ENCODE assay signal across 8 cellular contexts in the genomic region with DNA sequence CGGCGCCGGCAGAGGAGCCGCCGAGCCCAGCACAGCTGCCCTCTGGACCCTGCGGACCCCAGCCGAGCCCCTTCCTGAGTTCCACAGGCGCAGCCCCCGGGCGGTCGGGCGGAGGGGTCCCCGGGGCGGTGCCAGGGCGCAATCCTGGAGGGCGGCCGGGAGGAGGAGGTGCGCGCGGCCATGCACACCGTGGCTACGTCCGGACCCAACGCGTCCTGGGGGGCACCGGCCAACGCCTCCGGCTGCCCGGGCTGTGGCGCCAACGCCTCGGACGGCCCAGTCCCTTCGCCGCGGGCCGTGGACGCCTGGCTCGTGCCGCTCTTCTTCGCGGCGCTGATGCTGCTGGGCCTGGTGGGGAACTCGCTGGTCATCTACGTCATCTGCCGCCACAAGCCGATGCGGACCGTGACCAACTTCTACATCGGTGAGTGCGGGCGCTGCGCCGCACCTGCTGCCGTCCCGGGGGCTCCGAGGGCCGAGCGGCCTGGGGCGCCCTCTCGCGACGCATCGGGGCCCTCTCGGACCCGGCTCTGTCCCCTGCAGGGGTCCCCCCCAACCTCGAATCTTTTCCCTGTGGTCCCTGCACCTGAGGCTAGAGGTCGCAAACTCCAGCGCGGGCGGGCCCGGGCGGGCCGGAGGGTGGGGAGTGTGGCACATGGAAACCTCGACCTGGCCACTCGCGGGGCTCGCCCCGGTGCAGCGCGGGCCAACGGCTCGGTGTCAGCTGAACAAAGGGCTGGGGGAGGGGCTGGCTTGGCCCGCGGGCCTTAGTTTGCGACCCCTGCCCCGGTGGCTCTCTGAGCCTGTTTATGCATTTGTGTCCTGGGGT. TPM values are rescaled to one million over a fixed set of nuclear protein-coding genes. Genes with fewer than 3 reads are reported as not detected.
DNase-seq lines count a peak whose midpoint lies in the region; ATAC-seq and TF ChIP-seq lines count a peak whose summit lies in the region.

A gene (plus strand): TSS at position 11 of the 829 bp plus-strand sequence. CDS start 170 bp downstream, at position 181.

- no peaks in the 10 kb centered on the region; the same call in 1 of the 2 replicates for H4K20me1 ChIP-seq in GM23338 (replicated peaks; ENCODE audit: insufficient read depth)

- H3K4me3 Mint-ChIP-seq in GM23338 (peak within 1 kb of the TSS; percentile 67), T-helper 17 cell (peak within 1 kb of the TSS; percentile 87), nephron progenitor cell (peak within 1 kb of the TSS; percentile 40)

- no peaks in the 10 kb centered on the region for H3K79me2 ChIP-seq in GM23338 (replicated peaks; ENCODE audit: insufficient read depth)

- H3K9me3 ChIP-seq in BE2C (no peaks in the 10 kb centered on the region), T-helper 17 cell (ENCODE audit: control insufficient read depth, low read length, poor library complexity, severe bottlenecking) (no peaks in the 10 kb centered on the region)

- H3K27me3 Mint-ChIP-seq in GM23338 (ENCODE audit: insufficient read depth, low read depth, poor library complexity), result peaks cover 56% of the 10 kb centered on the region
- H3K27me3 Mint-ChIP-seq in T-helper 17 cell, result no peaks in the 10 kb centered on the region
- peaks cover 65% of the 10 kb centered on the region for H3K27me3 Mint-ChIP-seq in nephron progenitor cell (ENCODE audit: low read depth, poor library complexity)

- H3K9me3 Mint-ChIP-seq in GM23338 (no peaks in the 10 kb centered on the region), nephron progenitor cell (no peaks in the 10 kb centered on the region)

- H3K4me3 ChIP-seq in BE2C (ENCODE audit: low read depth, low read length), result peak within 1 kb of the TSS; percentile 23
- peak within 1 kb of the TSS; percentile 72 for H3K4me3 ChIP-seq in GM23338

- H2AFZ ChIP-seq in GM23338, result peak within 1 kb of the TSS; percentile 94

- H3K9me2 ChIP-seq in GM23338 (ENCODE audit: insufficient read depth), result no peaks in the 10 kb centered on the region

- H3K36me3 Mint-ChIP-seq in GM23338 (ENCODE audit: low read depth) (no peaks in the 10 kb centered on the region), T-helper 17 cell (ENCODE audit: low read depth) (peaks cover 2% of the 10 kb centered on the region), nephron progenitor cell (ENCODE audit: low read depth) (no peaks in the 10 kb centered on the region)

- peaks cover 48% of the 10 kb centered on the region for H3K27me3 ChIP-seq in BE2C
- H3K27me3 ChIP-seq in GM23338 (ENCODE audit: insufficient read depth), result peaks cover 87% of the 10 kb centered on the region

- peaks cover 18% of the 10 kb centered on the region for H3F3A ChIP-seq in GM23338 (replicated peaks; ENCODE audit: low read depth)

- peak; percentile 64 for ATAC-seq in GM23338
- peak; percentile 3 for ATAC-seq in T-helper 17 cell
- no peak for ATAC-seq in HG02938 (IDR thresholded peaks at IDR 0.05; ENCODE audit: unreplicated experiment)

- H3K4me1 Mint-ChIP-seq in GM23338 (peaks cover 4% of the 10 kb centered on the region; the same call in 2 of the 3 replicates), T-helper 17 cell (peaks cover 15% of the 10 kb centered on the region), nephron progenitor cell (peaks cover 5% of the 10 kb centered on the region)

- H3K4me2 ChIP-seq in GM23338, result peak within 1 kb of the TSS; percentile 87

- no peaks in the 10 kb centered on the region for H3K4me1 ChIP-seq in BE2C
- no peaks in the 10 kb centered on the region; the same call in 1 of the 2 replicates for H3K4me1 ChIP-seq in GM23338 (ENCODE audit: insufficient read depth)

- DNase-seq in BE2C (peak; percentile 65), GM23338 (ENCODE audit: low spot score) (peak; percentile 93), T-helper 17 cell (peak in 1 of 3 donors; percentile 29), dermis blood vessel endothelial cell (peak; percentile 43), nephron progenitor cell (peak; percentile 72), superior temporal gyrus (ENCODE audit: extremely low spot score) (no peak), C1 segment of cervical spinal cord (lab: John Stamatoyannopoulos, UW) (no peak)

- no peaks in the 10 kb centered on the region for H3K36me3 ChIP-seq in BE2C
- no peaks in the 10 kb centered on the region for H3K36me3 ChIP-seq in GM23338 (ENCODE audit: insufficient read depth)

- H3K27ac ChIP-seq in GM23338 (ENCODE audit: low read depth), result no peak within 1 kb of the TSS

- H3K27ac Mint-ChIP-seq in GM23338 (no peak within 1 kb of the TSS), T-helper 17 cell (no peak within 1 kb of the TSS), nephron progenitor cell (no peak within 1 kb of the TSS)

- TF ChIP-seq CTCF in BE2C (IDR thresholded peaks at IDR 0.05; ENCODE audit: low read depth, low read length) (peak; percentile 55), GM23338 (conservative IDR thresholded peaks at IDR 0.05; ENCODE audit: low read depth in 2 of 2) (peak; percentile 65 to 88), nephron progenitor cell (IDR thresholded peaks at IDR 0.05) (peak; percentile 57)

TF ChIP-seq in GM23338, 12 proteins besides CTCF, POLR2A, EP300 and RAD21 (continues in another document):
- TF ChIP-seq, protein P1, sequence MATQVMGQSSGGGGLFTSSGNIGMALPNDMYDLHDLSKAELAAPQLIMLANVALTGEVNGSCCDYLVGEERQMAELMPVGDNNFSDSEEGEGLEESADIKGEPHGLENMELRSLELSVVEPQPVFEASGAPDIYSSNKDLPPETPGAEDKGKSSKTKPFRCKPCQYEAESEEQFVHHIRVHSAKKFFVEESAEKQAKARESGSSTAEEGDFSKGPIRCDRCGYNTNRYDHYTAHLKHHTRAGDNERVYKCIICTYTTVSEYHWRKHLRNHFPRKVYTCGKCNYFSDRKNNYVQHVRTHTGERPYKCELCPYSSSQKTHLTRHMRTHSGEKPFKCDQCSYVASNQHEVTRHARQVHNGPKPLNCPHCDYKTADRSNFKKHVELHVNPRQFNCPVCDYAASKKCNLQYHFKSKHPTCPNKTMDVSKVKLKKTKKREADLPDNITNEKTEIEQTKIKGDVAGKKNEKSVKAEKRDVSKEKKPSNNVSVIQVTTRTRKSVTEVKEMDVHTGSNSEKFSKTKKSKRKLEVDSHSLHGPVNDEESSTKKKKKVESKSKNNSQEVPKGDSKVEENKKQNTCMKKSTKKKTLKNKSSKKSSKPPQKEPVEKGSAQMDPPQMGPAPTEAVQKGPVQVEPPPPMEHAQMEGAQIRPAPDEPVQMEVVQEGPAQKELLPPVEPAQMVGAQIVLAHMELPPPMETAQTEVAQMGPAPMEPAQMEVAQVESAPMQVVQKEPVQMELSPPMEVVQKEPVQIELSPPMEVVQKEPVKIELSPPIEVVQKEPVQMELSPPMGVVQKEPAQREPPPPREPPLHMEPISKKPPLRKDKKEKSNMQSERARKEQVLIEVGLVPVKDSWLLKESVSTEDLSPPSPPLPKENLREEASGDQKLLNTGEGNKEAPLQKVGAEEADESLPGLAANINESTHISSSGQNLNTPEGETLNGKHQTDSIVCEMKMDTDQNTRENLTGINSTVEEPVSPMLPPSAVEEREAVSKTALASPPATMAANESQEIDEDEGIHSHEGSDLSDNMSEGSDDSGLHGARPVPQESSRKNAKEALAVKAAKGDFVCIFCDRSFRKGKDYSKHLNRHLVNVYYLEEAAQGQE (IDR thresholded peaks at IDR 0.05; ENCODE audit: unreplicated experiment), result no peak
- TF ChIP-seq EZH2phosphoT487 (IDR thresholded peaks at IDR 0.05; ENCODE audit: unreplicated experiment), result no peak
- TF ChIP-seq, protein P2, sequence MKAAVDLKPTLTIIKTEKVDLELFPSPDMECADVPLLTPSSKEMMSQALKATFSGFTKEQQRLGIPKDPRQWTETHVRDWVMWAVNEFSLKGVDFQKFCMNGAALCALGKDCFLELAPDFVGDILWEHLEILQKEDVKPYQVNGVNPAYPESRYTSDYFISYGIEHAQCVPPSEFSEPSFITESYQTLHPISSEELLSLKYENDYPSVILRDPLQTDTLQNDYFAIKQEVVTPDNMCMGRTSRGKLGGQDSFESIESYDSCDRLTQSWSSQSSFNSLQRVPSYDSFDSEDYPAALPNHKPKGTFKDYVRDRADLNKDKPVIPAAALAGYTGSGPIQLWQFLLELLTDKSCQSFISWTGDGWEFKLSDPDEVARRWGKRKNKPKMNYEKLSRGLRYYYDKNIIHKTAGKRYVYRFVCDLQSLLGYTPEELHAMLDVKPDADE (IDR thresholded peaks at IDR 0.05), result no peak

RNA-seq across cellular contexts. Expression of the gene that starts here (rescaled TPM):
- polyA plus RNA-seq in BE2C (2012; ENCODE audit: insufficient read depth, insufficient read length, low read depth), result not detected
- 2.4 and 4.0 TPM in 2 replicates for total RNA-seq in GM23338 (2014; rRNA removed; shearing (Covaris generic))
- 0.78 and 1.0 TPM in 2 replicates for polyA plus RNA-seq in GM23338 (2016; fragmentation: Nextera tagmentation; extraction: Ambion mirVana)
- total RNA-seq in T-helper 17 cell, result under 1 TPM; 0.94 to 0.99 TPM
- total RNA-seq in dermis blood vessel endothelial cell, result not detected in 2 replicates

Comparison
In these comparisons a context has a peak if more than half of its experiments do, and no peak if none do; other contexts are left out.
1. Peak in ATAC-seq in T-helper 17 cell; RNA of the gene not detected or under 1 TPM.
2. Peak in DNase-seq in dermis blood vessel endothelial cell; RNA of the gene not detected or under 1 TPM.
3. DNase-seq: peak in BE2C (single experiment), GM23338 (single experiment) and nephron progenitor cell (single experiment); none in superior temporal gyrus (single experiment) and C1 segment of cervical spinal cord (0 of 14).
4. Peak in every context shown above with its lines, with median percentiles within 50 percentile points of each other: CTCF ChIP-seq and H3K4me3 Mint-ChIP-seq.